In the genomic region with DNA sequence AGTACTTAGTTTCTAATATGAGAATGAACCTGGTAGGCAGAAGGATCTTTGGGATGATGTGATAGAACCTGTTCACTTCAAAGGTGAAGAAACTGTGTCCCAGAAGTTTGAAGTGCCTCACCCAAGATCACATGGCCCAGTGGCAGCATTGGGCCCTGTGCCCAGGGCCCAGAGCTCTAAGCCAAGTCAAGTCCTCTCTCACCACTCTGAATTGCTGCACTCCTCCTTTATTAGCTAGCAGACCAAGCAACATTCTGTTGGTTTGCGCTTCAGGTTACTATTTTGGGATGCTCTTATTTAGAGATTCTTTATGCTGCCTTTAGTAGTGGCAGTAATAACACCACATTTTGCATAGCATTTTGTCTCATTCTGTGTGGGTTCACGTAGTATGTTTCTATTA, we compare ENCODE assay signal across 17 cellular contexts.
"Had no signal": no experiment of that assay in that cellular context is flagged by ENCODE, and none has a peak within 500 bp of the region (broad histone marks: within the 10 kb centered on the region; RNA-seq: fewer than 3 reads in every experiment).

No MANE protein-coding gene starts in this region.

- ATAC-seq: activated CD8-positive, alpha-beta T cell treated with anti-CD3 and anti-CD28 coated beads, Interleukin-2, amount 10 ng/mL, durations not matched to agents 7 days and 5 days; activated T-cell treated with anti-CD3 and anti-CD28 coated beads, Interleukin-2, amount 50 U/mL, for 72 hours; effector memory CD8-positive, alpha-beta T cell; gastroesophageal sphincter; left lobe of liver had no signal

- H3K9me3 ChIP-seq: gastroesophageal sphincter, ovary had no signal

- H3K4me1 ChIP-seq: gastroesophageal sphincter had no signal

- H3K27me3 ChIP-seq: gastroesophageal sphincter, ovary had no signal

- H3K27ac ChIP-seq: epithelial cell of prostate, gastroesophageal sphincter, ovary had no signal

- H3K36me3 ChIP-seq: ovary had no signal

- DNase-seq: activated CD4-positive, alpha-beta T cell treated with anti-CD3 and anti-CD28 coated beads, Interleukin-2, amount 10 ng/mL, durations not matched to agents 24 days and 14 days; activated CD4-positive, CD25-positive, alpha-beta regulatory T cell; activated CD8-positive, alpha-beta memory T cell treated with anti-CD3 and anti-CD28 coated beads, Interleukin-2, amount 50 U/mL, for 4 hours; activated CD8-positive, alpha-beta T cell treated with anti-CD3 and anti-CD28 coated beads, Interleukin-2, amount 10 ng/mL, durations not matched to agents 7 days and 5 days; activated gamma-delta T cell treated with Interleukin-2 at 50 U/mL for 16 hours; activated T-cell treated with anti-CD3 and anti-CD28 coated beads, Interleukin-2, amount 50 U/mL, for 72 hours; amniotic stem cell; effector memory CD8-positive, alpha-beta T cell; ovary; retina; stimulated activated CD4-positive, alpha-beta T cell treated with anti-CD3 and anti-CD28 coated beads, Interleukin-4, amount 100 ng/mL, for 4 hours; stimulated activated CD8-positive, alpha-beta memory T cell treated with anti-CD3 and anti-CD28 coated beads, Interleukin-4, amount 100 ng/mL, for 48 hours; stimulated activated naive CD4-positive, alpha-beta T cell treated with Interleukin-2 at 50 U/mL for 16 hours had no signal

- H3K4me3 ChIP-seq: gastroesophageal sphincter, ovary, smooth muscle cell had no signal

- H3K4me2 ChIP-seq: smooth muscle cell had no signal
